ENCODE assay signal across 8 cellular contexts in the genomic region with DNA sequence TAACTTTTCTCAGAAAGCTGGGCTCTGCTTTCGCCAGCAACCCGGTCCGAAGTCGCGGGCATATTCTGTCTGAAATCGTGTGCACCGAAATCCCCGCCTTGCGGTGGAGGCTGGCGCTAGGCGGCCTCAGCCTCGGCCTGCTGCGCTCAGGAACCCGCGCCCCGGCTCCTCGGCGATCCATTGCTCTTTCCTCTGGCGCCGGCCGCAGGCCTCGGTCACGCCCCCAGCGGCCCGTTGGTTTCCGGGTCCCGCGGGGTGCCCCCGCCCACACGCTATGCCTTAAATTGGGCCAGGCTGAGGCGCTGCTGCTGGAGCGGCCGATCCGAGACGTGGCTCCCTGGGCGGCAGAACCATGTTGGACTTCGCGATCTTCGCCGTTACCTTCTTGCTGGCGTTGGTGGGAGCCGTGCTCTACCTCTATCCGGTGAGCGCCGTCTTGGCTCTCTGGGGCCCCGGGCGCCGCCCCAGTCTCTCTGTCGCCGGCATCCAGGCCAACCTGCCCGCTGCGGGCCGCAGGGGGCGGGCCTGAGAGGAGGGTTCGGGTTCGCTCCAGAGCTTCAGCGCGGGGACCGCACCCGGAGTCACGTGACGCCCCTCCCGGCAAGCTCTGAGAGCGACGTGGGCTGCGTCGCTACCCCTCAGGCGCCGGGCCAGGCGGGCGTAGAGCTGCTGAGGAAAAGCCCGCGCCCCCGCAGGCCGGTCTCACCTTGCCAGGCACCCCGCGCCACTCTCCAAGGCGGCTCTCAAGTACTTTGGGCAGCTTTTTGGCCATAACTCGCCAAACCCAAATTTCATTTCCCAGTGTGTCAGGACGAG. TPM values are rescaled to one million over a fixed set of nuclear protein-coding genes. Genes with fewer than 3 reads are reported as not detected.
A peak's percentile ranks its signal among the peaks of the same experiment; 100 is the strongest.
DNase-seq lines count a peak whose midpoint lies in the region; ATAC-seq and TF ChIP-seq lines count a peak whose summit lies in the region.

A gene with protein sequence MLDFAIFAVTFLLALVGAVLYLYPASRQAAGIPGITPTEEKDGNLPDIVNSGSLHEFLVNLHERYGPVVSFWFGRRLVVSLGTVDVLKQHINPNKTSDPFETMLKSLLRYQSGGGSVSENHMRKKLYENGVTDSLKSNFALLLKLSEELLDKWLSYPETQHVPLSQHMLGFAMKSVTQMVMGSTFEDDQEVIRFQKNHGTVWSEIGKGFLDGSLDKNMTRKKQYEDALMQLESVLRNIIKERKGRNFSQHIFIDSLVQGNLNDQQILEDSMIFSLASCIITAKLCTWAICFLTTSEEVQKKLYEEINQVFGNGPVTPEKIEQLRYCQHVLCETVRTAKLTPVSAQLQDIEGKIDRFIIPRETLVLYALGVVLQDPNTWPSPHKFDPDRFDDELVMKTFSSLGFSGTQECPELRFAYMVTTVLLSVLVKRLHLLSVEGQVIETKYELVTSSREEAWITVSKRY (plus strand): TSS at position 308 of the 816 bp plus-strand sequence. CDS start 45 bp downstream, at position 353.

- peak within 1 kb of the TSS; percentile 92 for H3K27ac Mint-ChIP-seq in Calu3 (ENCODE audit: unreplicated experiment)
- peak within 1 kb of the TSS; percentile 98 for H3K27ac Mint-ChIP-seq in mesothelial cell of epicardium

- H3K4me3 Mint-ChIP-seq in Calu3 (ENCODE audit: low read depth, unreplicated experiment) (peak within 1 kb of the TSS; percentile 88), mesothelial cell of epicardium (peak within 1 kb of the TSS; percentile 95)

- H3K4me3 ChIP-seq in HUES48 (ENCODE audit: low read depth, low read length): peak within 1 kb of the TSS; percentile 78
- peak within 1 kb of the TSS; percentile 57 for H3K4me3 ChIP-seq in NT2/D1 (ENCODE audit: insufficient read length, low read depth)

- no peaks in the 10 kb centered on the region for H3K36me3 ChIP-seq in HUES48 (ENCODE audit: control insufficient read depth, insufficient read depth, low read length)
- peaks cover 29% of the 10 kb centered on the region for H3K36me3 ChIP-seq in NT2/D1 (ENCODE audit: insufficient read depth, insufficient read length, low read length)

- intact Hi-C loops in Calu3 (cut with micrococcal nuclease; ENCODE audit: unreplicated experiment): no loop called here

- TF ChIP-seq CTCF in Calu3 (IDR thresholded peaks at IDR 0.05; ENCODE audit: unreplicated experiment): peak; percentile 24
- no peak for TF ChIP-seq CTCF in mesothelial cell of epicardium (IDR thresholded peaks at IDR 0.05; ENCODE audit: unreplicated experiment)

- BruUV-seq in Calu3 (replicated peaks; lab: Mats Ljungman, UMichigan): TSS peak; percentile 62

- in situ Hi-C loops in endometrial microvascular endothelial cells (cut with HindIII; ENCODE audit: inconsistent ontology term, low pct_unique_long_range_greater_than_20kb, low sequenced_read_pairs): no loop called here

- DNase-seq in Calu3 (peak; percentile 98), NT2/D1 (ENCODE audit: low read depth, low spot score) (peak; percentile 94), mesothelial cell of epicardium (ENCODE audit: low spot score in 2 of 2, unreplicated experiment in 2 of 2) (peak; percentile 89 to 95)
- peak; percentile 85 for DNase-seq in activated CD8-positive, alpha-beta memory T cell treated with anti-CD3 and anti-CD28 coated beads, Interleukin-2, amount 50 U/mL, for 1 hour (ENCODE audit: extremely low read depth)
- DNase-seq in stimulated activated CD8-positive, alpha-beta memory T cell treated with anti-CD3 and anti-CD28 coated beads, Interleukin-15, amount 100 ng/mL, for 48 hours (ENCODE audit: low read depth in 2 of 2): peak; percentile 97

- H3K4me1 ChIP-seq in HUES48 (ENCODE audit: control insufficient read depth, insufficient read depth, low read length): peaks cover 7% of the 10 kb centered on the region
- no peaks in the 10 kb centered on the region for H3K4me1 ChIP-seq in NT2/D1 (ENCODE audit: insufficient read depth, insufficient read length)

- H3K27ac ChIP-seq in HUES48 (ENCODE audit: low read depth, low read length): peak within 1 kb of the TSS; percentile 98

- CTCF ChIA-PET in Calu3 (lab: Charles Lee): interaction anchor here (1.2 kb wide), 1 partner anchor 573 kb away, joined by 3 read pairs; no protein-coding TSS in a partner anchor

- H3K27me3 ChIP-seq in HUES48 (ENCODE audit: control insufficient read depth, insufficient read depth, low read length): no peaks in the 10 kb centered on the region
- no peaks in the 10 kb centered on the region for H3K27me3 ChIP-seq in NT2/D1 (ENCODE audit: insufficient read depth, insufficient read length)

- H3K9ac ChIP-seq in HUES48 (ENCODE audit: low read depth, low read length) (peak within 1 kb of the TSS; percentile 95), NT2/D1 (ENCODE audit: insufficient read length, low read depth) (peak within 1 kb of the TSS; percentile 92)

- H3K9me3 Mint-ChIP-seq in Calu3 (ENCODE audit: low read depth, unreplicated experiment) (no peaks in the 10 kb centered on the region), mesothelial cell of epicardium (no peaks in the 10 kb centered on the region)

- H3K27me3 Mint-ChIP-seq in Calu3 (ENCODE audit: unreplicated experiment) (no peaks in the 10 kb centered on the region), mesothelial cell of epicardium (ENCODE audit: low read depth) (no peaks in the 10 kb centered on the region)

- H3K4me1 Mint-ChIP-seq in Calu3 (ENCODE audit: low read depth, unreplicated experiment): peaks cover 16% of the 10 kb centered on the region
- peaks cover 5% of the 10 kb centered on the region for H3K4me1 Mint-ChIP-seq in mesothelial cell of epicardium

- ATAC-seq in GM21390 (IDR thresholded peaks at IDR 0.05; ENCODE audit: unreplicated experiment): peak; percentile 89

- peaks cover 29% of the 10 kb centered on the region for H3K36me3 Mint-ChIP-seq in Calu3 (ENCODE audit: insufficient read depth, unreplicated experiment)
- peaks cover 12% of the 10 kb centered on the region for H3K36me3 Mint-ChIP-seq in mesothelial cell of epicardium

- no peaks in the 10 kb centered on the region for H3K9me3 ChIP-seq in HUES48 (ENCODE audit: control insufficient read depth, insufficient read depth, low read length)
- H3K9me3 ChIP-seq in NT2/D1 (ENCODE audit: insufficient read depth, low read length): no peaks in the 10 kb centered on the region

RNA-seq across cellular contexts. Expression of the gene that starts here (rescaled TPM):
- total RNA-seq in Calu3 (2022) (14.2 and 15.1 TPM in 2 replicates), endometrial microvascular endothelial cells (ENCODE audit: inconsistent ontology term) (22.6 TPM), mesothelial cell of epicardium (20.0 to 21.1 TPM (median 20.6 TPM) in 3 replicates)

Comparison
In these comparisons a context has a peak if more than half of its experiments do, and no peak if none do; other contexts are left out.
1. Peak in every context shown above with its lines: DNase-seq, ATAC-seq, H3K4me3 ChIP-seq and H3K27ac ChIP-seq.